ENCODE assay signal across 9 cellular contexts in the genomic region with DNA sequence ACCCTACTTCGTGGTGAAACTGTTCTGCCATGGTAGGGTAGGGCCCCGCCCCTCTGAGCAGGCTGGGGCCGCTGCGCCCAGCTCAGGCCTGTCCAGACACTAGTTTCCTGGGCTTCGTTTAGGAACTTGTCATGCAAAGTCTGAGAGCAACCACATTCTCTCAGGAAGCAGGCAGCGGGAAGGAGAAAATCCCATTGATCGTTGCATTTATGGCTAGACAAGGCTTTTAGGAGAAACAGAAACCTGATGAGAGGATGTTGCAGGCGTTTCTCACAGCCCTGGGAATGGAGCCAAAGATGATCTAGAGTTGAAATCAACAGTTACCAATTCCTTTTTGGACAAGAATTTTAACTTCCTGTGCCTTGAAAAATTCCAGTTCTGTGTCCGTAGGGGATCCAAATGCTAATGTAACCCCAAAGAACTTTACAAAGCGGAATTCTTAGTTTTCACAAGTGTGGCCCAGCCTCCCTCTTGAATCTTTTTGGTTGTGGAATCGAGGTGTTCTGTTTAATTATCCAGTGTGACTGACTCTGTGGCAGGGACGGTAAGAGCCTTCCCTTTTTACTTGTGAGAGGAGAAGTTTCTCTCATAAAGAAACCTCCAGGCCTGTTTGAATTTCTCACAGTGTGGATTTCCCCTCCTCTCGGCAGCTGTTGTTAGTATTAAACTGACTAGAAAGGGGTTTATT. TPM values are rescaled to one million over a fixed set of nuclear protein-coding genes. Genes with fewer than 3 reads are reported as not detected.
DNase-seq lines count a peak whose midpoint lies in the region; ATAC-seq and TF ChIP-seq lines count a peak whose summit lies in the region.
"Had no signal": no experiment of that assay in that cellular context is flagged by ENCODE, and none has a peak within 500 bp of the region (broad histone marks: within the 10 kb centered on the region; RNA-seq: fewer than 3 reads in every experiment).

No MANE protein-coding gene starts in this region.

- intact Hi-C loops in esophagus squamous epithelium (cut with DNase I), result no loop called here
- intact Hi-C loops in Caco-2 (cut with micrococcal nuclease; ENCODE audit: unreplicated experiment), result no loop called here

- TF ChIP-seq CTCF in esophagus squamous epithelium (IDR thresholded peaks at IDR 0.05) (no peak), parathyroid adenoma (IDR thresholded peaks at IDR 0.05) (no peak), Caco-2 (IDR thresholded peaks at IDR 0.05; ENCODE audit: insufficient read depth in 1 of 2, low read depth in 1 of 2, low read length in 1 of 2, severe bottlenecking in 1 of 2, unreplicated experiment in 1 of 2) (no peak)

- POLR2A ChIA-PET in Caco-2 (lab: Charles Lee), result no interaction called here

- H3K4me1 Mint-ChIP-seq in IgD-negative memory B cell (peaks cover 15 to 28% (median 26%) of the 10 kb centered on the region in 3 donors), Caco-2 (ENCODE audit: low read depth, unreplicated experiment) (peaks cover 42% of the 10 kb centered on the region)

- H3K27ac ChIP-seq in esophagus squamous epithelium (peak overlapping the region; percentile 6 to 74 (median 65)), parathyroid adenoma (peak overlapping the region; percentile 68)

- no peaks in the 10 kb centered on the region for H3K79me2 ChIP-seq in parathyroid adenoma

- no peak for TF ChIP-seq POLR2A in esophagus squamous epithelium (IDR thresholded peaks at IDR 0.05)

- 13 to 15% methylated on average over 10 to 13 of the region's 13 CpGs for WGBS in esophagus squamous epithelium, 2 donors

- ATAC-seq in GM21447 (IDR thresholded peaks at IDR 0.05; ENCODE audit: unreplicated experiment) (peak; percentile 76), GM21528 (IDR thresholded peaks at IDR 0.05; ENCODE audit: low FRiP score, unreplicated experiment) (no peak)

- no peaks in the 10 kb centered on the region for H3K36me3 ChIP-seq in esophagus squamous epithelium
- H3K36me3 ChIP-seq in parathyroid adenoma (ENCODE audit: control insufficient read depth, insufficient read depth, low read length), result no peaks in the 10 kb centered on the region
- H3K36me3 ChIP-seq in Caco-2 (ENCODE audit: control insufficient read depth, insufficient read depth, low read length), result no peaks in the 10 kb centered on the region

- H3K9me3 ChIP-seq in esophagus squamous epithelium, result no peaks in the 10 kb centered on the region
- no peaks in the 10 kb centered on the region for H3K9me3 ChIP-seq in parathyroid adenoma (ENCODE audit: control insufficient read depth, low read length)
- H3K9me3 ChIP-seq in Caco-2, result no peaks in the 10 kb centered on the region

- H3K4me2 ChIP-seq in parathyroid adenoma (ENCODE audit: low read length), result peak overlapping the region; percentile 43

- peak overlapping the region in 2 of 3 donors; percentile 5 for H3K27ac Mint-ChIP-seq in IgD-negative memory B cell
- H3K27ac Mint-ChIP-seq in Caco-2 (ENCODE audit: unreplicated experiment), result no peak overlapping the region

- H3K4me3 ChIP-seq in esophagus squamous epithelium (peak overlapping the region in 3 of 4 donors; percentile 20 to 48 (median 20)), parathyroid adenoma (ENCODE audit: low read depth, low read length) (no peak overlapping the region), Caco-2 (ENCODE audit: low read depth, low read length) (no peak overlapping the region)

- DNase-seq in COLO829 (ENCODE audit: low spot score), result peak; percentile 34
- DNase-seq in esophagus squamous epithelium (lab: John Stamatoyannopoulos, UW), result no peak
- no peak for DNase-seq in T-helper 9 cell
- DNase-seq in Caco-2, result no peak

- no peaks in the 10 kb centered on the region for H3K27me3 ChIP-seq in esophagus squamous epithelium
- H3K27me3 ChIP-seq in parathyroid adenoma (ENCODE audit: control insufficient read depth, insufficient read depth, low read length), result no peaks in the 10 kb centered on the region
- no peaks in the 10 kb centered on the region for H3K27me3 ChIP-seq in Caco-2 (replicated peaks; ENCODE audit: control insufficient read depth, insufficient read depth, low read length)

- no TSS peak for BruUV-seq in Caco-2 (replicated peaks; lab: Mats Ljungman, UMichigan)

- H3K4me3 Mint-ChIP-seq in IgD-negative memory B cell (peak overlapping the region; percentile 57 to 86 (median 74)), Caco-2 (ENCODE audit: unreplicated experiment) (no peak overlapping the region)

- H3K36me3 Mint-ChIP-seq in IgD-negative memory B cell (peaks cover 2% of the 10 kb centered on the region), Caco-2 (ENCODE audit: insufficient read depth, unreplicated experiment) (no peaks in the 10 kb centered on the region)

- H3K27me3 Mint-ChIP-seq in IgD-negative memory B cell, result peaks cover 1% of the 10 kb centered on the region
- H3K27me3 Mint-ChIP-seq in Caco-2 (ENCODE audit: insufficient read depth, unreplicated experiment), result no peaks in the 10 kb centered on the region

- H2AFZ ChIP-seq in parathyroid adenoma, result peak overlapping the region; percentile 59

- peaks cover 6 to 20% (median 13%) of the 10 kb centered on the region in 3 donors for H3K4me1 ChIP-seq in esophagus squamous epithelium
- no peaks in the 10 kb centered on the region for H3K4me1 ChIP-seq in parathyroid adenoma
- H3K4me1 ChIP-seq in Caco-2, result peaks cover 57% of the 10 kb centered on the region

- no peaks in the 10 kb centered on the region for H3K9me3 Mint-ChIP-seq in IgD-negative memory B cell
- no peaks in the 10 kb centered on the region for H3K9me3 Mint-ChIP-seq in Caco-2 (ENCODE audit: unreplicated experiment)

- CTCF ChIA-PET in Caco-2 (lab: Charles Lee), result no interaction called here

- H3K9ac ChIP-seq in parathyroid adenoma, result no peak overlapping the region

RNA-seq across cellular contexts. Expression of a gene that starts 4.5 kb away (rescaled TPM):
- not detected for polyA plus RNA-seq in IgD-negative memory B cell
- 1 to 10 TPM in 1 of 4 donors, under 1 TPM in 2, not detected in 1; 0.11 to 5.6 (median 0.19) TPM for total RNA-seq in esophagus squamous epithelium
- total RNA-seq in Caco-2 (2022), result not detected in 2 replicates
- total RNA-seq: dermis microvascular lymphatic vessel endothelial cell had no signal

RNA-seq across cellular contexts. Expression of a gene that starts 11.5 kb away (rescaled TPM):
- polyA plus RNA-seq in IgD-negative memory B cell, result 0.58 TPM
- total RNA-seq in esophagus squamous epithelium, result 1 to 10 TPM in 1 of 4 donors, under 1 TPM in 3; 0.35 to 8.9 (median 0.55) TPM
- total RNA-seq in Caco-2 (2022), result not detected in 2 replicates

RNA-seq across cellular contexts. Expression of a gene that starts 21.1 kb away (rescaled TPM):
- polyA plus RNA-seq in IgD-negative memory B cell, result 72.3 TPM
- total RNA-seq in esophagus squamous epithelium (10 to 100 TPM; 15.0 to 36.2 (median 26.2) TPM), Caco-2 (2022) (63.8 and 71.7 TPM in 2 replicates)

RNA-seq across cellular contexts. Expression of a gene that starts 24.0 kb away (rescaled TPM):
- polyA plus RNA-seq in IgD-negative memory B cell, result not detected
- total RNA-seq in esophagus squamous epithelium, result under 1 TPM in 1 of 4 donors, not detected in 3; 0.26 TPM
- total RNA-seq in Caco-2 (2022), result not detected in 2 replicates

Comparison
In these comparisons a context has a peak if more than half of its experiments do, and no peak if none do; other contexts are left out.
1. H3K4me3 ChIP-seq: peak in esophagus squamous epithelium (3 of 4); none in parathyroid adenoma (single experiment) and Caco-2 (single experiment).